In genomic region chr1:25610822-25611630, GRCh38 we compare ENCODE assay signal across 9 cellular contexts. TPM values are rescaled to one million over a fixed set of nuclear protein-coding genes. Genes with fewer than 3 reads are reported as not detected.
DNase-seq lines count a peak whose midpoint lies in the region; ATAC-seq and TF ChIP-seq lines count a peak whose summit lies in the region.
"Had no signal": no experiment of that assay in that cellular context is flagged by ENCODE, and none has a peak within 500 bp of the region (broad histone marks: within the 10 kb centered on the region; RNA-seq: fewer than 3 reads in every experiment).

No MANE protein-coding gene starts in this region.

- H3K27me3 ChIP-seq in cardiac muscle cell (peaks cover 11% of the 10 kb centered on the region), brain microvascular endothelial cell (replicated peaks) (peaks cover 39% of the 10 kb centered on the region), tibial artery (no peaks in the 10 kb centered on the region)

- H3K36me3 ChIP-seq in cardiac muscle cell: no peaks in the 10 kb centered on the region
- H3K36me3 ChIP-seq in brain microvascular endothelial cell (replicated peaks): no peaks in the 10 kb centered on the region
- no peaks in the 10 kb centered on the region for H3K36me3 ChIP-seq in tibial artery

- intact Hi-C loops in Right ventricle myocardium inferior (cut with DNase I): no loop called here
- intact Hi-C loops in tibial artery (cut with DNase I; ENCODE audit: low total_unique reads): loop anchor here (10.0 kb wide), 1 partner anchor 384 kb away; the partner anchor contains the start of gene PAFAH2

- H3K27ac ChIP-seq in cardiac muscle cell (no peak overlapping the region), brain microvascular endothelial cell (no peak overlapping the region), tibial artery (no peak overlapping the region)

- no peak for ATAC-seq in Right ventricle myocardium inferior

- TF ChIP-seq CTCF in cardiac muscle cell (IDR thresholded peaks at IDR 0.05; ENCODE audit: low read depth, low read length) (peak; percentile 48), brain microvascular endothelial cell (IDR thresholded peaks at IDR 0.05; ENCODE audit: low read depth, low read length, missing control alignments) (peak; percentile 59), tibial artery (IDR thresholded peaks at IDR 0.05) (peak; percentile 9 to 22)

- in situ Hi-C loops in brain microvascular endothelial cell (cut with HindIII; ENCODE audit: low pct_ligation_motif_present, low sequenced_read_pairs): loop anchor here (25.0 kb wide), 1 partner anchor 176 kb away; no protein-coding TSS in a partner anchor

- peak in 1 of 2 donors; percentile 43 for DNase-seq in cardiac muscle cell (ENCODE audit: low read depth in 1 of 2, low spot score in 1 of 2)
- no peak for DNase-seq in Right ventricle myocardium inferior (ENCODE audit: missing footprints)
- DNase-seq in MV-4-11 (lab: John Stamatoyannopoulos, UW): peak; percentile 24
- DNase-seq in brain microvascular endothelial cell: no peak
- DNase-seq in tibial artery: no peak
- no peak for DNase-seq in dedifferentiated amniotic fluid mesenchymal stem cell (ENCODE audit: extremely low spot score)
- DNase-seq in cortex of kidney (lab: John Stamatoyannopoulos, UW): no peak
- no peak for DNase-seq in medulla oblongata (ENCODE audit: extremely low spot score)
- DNase-seq: NCI-H524 treated with DMSO at 0.1 percent for 48 hours had no signal

- H3K4me3 ChIP-seq in cardiac muscle cell (no peak overlapping the region), brain microvascular endothelial cell (ENCODE audit: low read depth, low read length) (no peak overlapping the region), tibial artery (no peak overlapping the region)

- no peaks in the 10 kb centered on the region for H3K9me3 ChIP-seq in cardiac muscle cell (ENCODE audit: low read depth)
- no peaks in the 10 kb centered on the region for H3K9me3 ChIP-seq in tibial artery

- H3K4me1 ChIP-seq in cardiac muscle cell (ENCODE audit: low read depth): peaks cover 11% of the 10 kb centered on the region
- peaks cover 0 to 11% (median 5%) of the 10 kb centered on the region in 4 donors for H3K4me1 ChIP-seq in tibial artery

RNA-seq across cellular contexts. Expression of gene MAN1C1, which starts 5.6 kb away (rescaled TPM):
- total RNA-seq in cardiac muscle cell (85.7 and 118 TPM in 2 replicates), Right ventricle myocardium inferior (19.5 TPM)
- 88.8 and 130 TPM in 2 replicates for polyA plus RNA-seq in cardiac muscle cell
